18 cellular contexts compared by ENCODE assay signal in genomic region chr6:151993364-151993763, GRCh38.
DNase-seq lines count a peak whose midpoint lies in the region; ATAC-seq, FAIRE-seq and TF ChIP-seq lines count a peak whose summit lies in the region.
"Had no signal": no experiment of that assay in that cellular context is flagged by ENCODE, and none has a peak within 500 bp of the region (broad histone marks: within the 10 kb centered on the region; RNA-seq: fewer than 3 reads in every experiment).

No MANE protein-coding gene starts in this region.

- TF ChIP-seq CTCF in body of pancreas (IDR thresholded peaks at IDR 0.05) (no peak), pancreas (IDR thresholded peaks at IDR 0.05) (no peak), testis (IDR thresholded peaks at IDR 0.05) (no peak)

- H3K27ac ChIP-seq in body of pancreas (no peak overlapping the region), pancreas (no peak overlapping the region), testis (no peak overlapping the region)

- H3K9me3 ChIP-seq in body of pancreas (no peaks in the 10 kb centered on the region), pancreas (no peaks in the 10 kb centered on the region), testis (no peaks in the 10 kb centered on the region)
- H3K9me3 ChIP-seq: HAP-1 had no signal

- FAIRE-seq in pancreas (lab: Jason Lieb, UNC) = no peak
- FAIRE-seq: A204.1, D721Med, GM19239, H1 had no signal

- H3K4me3 ChIP-seq in body of pancreas = no peak overlapping the region
- H3K4me3 ChIP-seq in pancreas = no peak overlapping the region
- H3K4me3 ChIP-seq in testis = no peak overlapping the region
- H3K4me3 ChIP-seq: HAP-1 had no signal

- intact Hi-C loops in body of pancreas (cut with DNase I) (no loop called here), pancreas (cut with DNase I) (no loop called here), testis (cut with DNase I; ENCODE audit: low total_unique reads) (no loop called here)

- H3K4me1 ChIP-seq in body of pancreas (peaks cover 5% of the 10 kb centered on the region), pancreas (no peaks in the 10 kb centered on the region), testis (no peaks in the 10 kb centered on the region)
- H3K4me1 ChIP-seq: HAP-1 had no signal

- H3K27me3 ChIP-seq in body of pancreas (no peaks in the 10 kb centered on the region), pancreas (no peaks in the 10 kb centered on the region), testis (no peaks in the 10 kb centered on the region)

- DNase-seq in body of pancreas (peak; percentile 17 to 74 (median 50)), fibroblast of peridontal ligament (ENCODE audit: extremely low read depth) (peak; percentile 8), pancreas (peak in 3 of 6 donors; percentile 23 to 47 (median 29)), testis (peak; percentile 33), COLO668 (lab: John Stamatoyannopoulos, UW; ENCODE audit: unreplicated experiment) (no peak), epidermal melanocyte (ENCODE audit: insufficient read length, low spot score) (no peak)
- no peak for DNase-seq in activated naive CD4-positive, alpha-beta T cell treated with anti-CD3 and anti-CD28 coated beads, Interleukin-2, amount 50 U/mL, for 16 hours
- DNase-seq: C1 segment of cervical spinal cord; CD4-positive, alpha-beta memory T cell; COR-L47; DMS153; DND-41; GF-D8 had no signal

- TF ChIP-seq POLR2A in body of pancreas (IDR thresholded peaks at IDR 0.05) = no peak
- TF ChIP-seq POLR2A in testis (IDR thresholded peaks at IDR 0.05) = no peak

- no peaks in the 10 kb centered on the region for H3K36me3 ChIP-seq in body of pancreas (replicated peaks in 1 of 2; ENCODE audit: insufficient read depth in 1 of 2, low read depth in 2 of 2)
- no peaks in the 10 kb centered on the region for H3K36me3 ChIP-seq in pancreas
- H3K36me3 ChIP-seq in testis (ENCODE audit: low read depth, missing control alignments) = no peaks in the 10 kb centered on the region
- H3K36me3 ChIP-seq: HAP-1 had no signal

- peak; percentile 47 for ATAC-seq in body of pancreas
- peak; percentile 53 to 85 (median 64) for ATAC-seq in pancreas

- WGBS in body of pancreas, 2 donors = 30 to 34% methylated on average over 3 of the region's 3 CpGs
- WGBS in pancreas, 2 donors = 35 to 36% methylated on average over 3 of the region's 3 CpGs
- 44 to 51% methylated on average over 3 of the region's 3 CpGs for WGBS in testis, 2 donors

Comparison
In these comparisons a context has a peak if more than half of its experiments do, and no peak if none do; other contexts are left out.
1. DNase-seq: peak in body of pancreas (4 of 4), fibroblast of peridontal ligament (single experiment) and testis (single experiment); none in COLO668 (single experiment), activated naive CD4-positive, alpha-beta T cell treated with anti-CD3 and anti-CD28 coated beads, Interleukin-2, amount 50 U/mL, for 16 hours (single experiment) and epidermal melanocyte (single experiment).